In the genomic region with DNA sequence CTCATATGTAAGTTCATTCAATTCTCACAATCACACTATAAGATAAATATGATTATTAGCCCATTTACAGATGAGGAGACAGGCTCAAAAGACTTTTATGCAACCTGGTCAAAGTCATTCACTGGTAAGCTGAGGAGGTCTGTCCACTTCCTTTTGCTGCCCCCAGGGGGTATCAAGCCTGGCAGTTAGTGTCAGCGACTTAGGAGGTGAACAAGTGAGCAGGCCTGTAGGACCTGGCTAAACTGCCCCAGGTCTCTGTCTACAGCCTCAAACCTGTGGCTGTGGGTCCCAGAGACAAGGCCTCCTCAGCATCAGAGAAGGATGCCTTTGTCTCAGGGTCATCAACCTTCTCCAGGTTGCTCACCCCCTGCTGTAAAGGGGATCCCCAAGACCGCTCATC, we compare ENCODE assay signal across 20 cellular contexts. TPM values are rescaled to one million over a fixed set of nuclear protein-coding genes. Genes with fewer than 3 reads are reported as not detected.
"Had no signal": no experiment of that assay in that cellular context is flagged by ENCODE, and none has a peak within 500 bp of the region (broad histone marks: within the 10 kb centered on the region; RNA-seq: fewer than 3 reads in every experiment).

No MANE protein-coding gene starts in this region.

- H3K27me3 Mint-ChIP-seq: activated CD4-positive, alpha-beta memory T cell treated with anti-CD3 and anti-CD28 coated beads, Interleukin-2, amount 10 ng/mL, durations not matched to agents 7 days and 5 days; activated T-cell treated with anti-CD3 and anti-CD28 coated beads, Interleukin-2, amount 50 U/mL, for 24 hours; T-helper 17 cell had no signal

- ATAC-seq: activated naive CD4-positive, alpha-beta T cell treated with anti-CD3 and anti-CD28 coated beads, Interleukin-2, amount 50 U/mL, for 72 hours; body of pancreas; left lung; mucosa of descending colon; naive thymus-derived CD4-positive, alpha-beta T cell; pancreas; stimulated activated memory B cell treated with anti-CD40 and anti-IgM and Interleukin-4, amounts not matched to agents 10 μg/mL and 1 μg/mL and 100 μg/mL, for 72 hours; T-helper 17 cell; WTC11 had no signal

- H3K9me3 ChIP-seq: body of pancreas, left lung, mucosa of descending colon, pancreas, thyroid gland had no signal

- DNase-seq: activated CD4-positive, alpha-beta memory T cell treated with anti-CD3 and anti-CD28 coated beads, Interleukin-2, amount 10 ng/mL, durations not matched to agents 7 days and 5 days; activated CD4-positive, alpha-beta T cell treated with anti-CD3 and anti-CD28 coated beads for 4 hours; activated effector memory CD4-positive, alpha-beta T cell treated with Interleukin-2 at 50 U/mL for 16 hours; activated T-cell treated with anti-CD3 and anti-CD28 coated beads, Interleukin-2, amount 50 U/mL, for 24 hours; amniotic stem cell; body of pancreas; hippocampal formation; kidney; mucosa of descending colon; naive thymus-derived CD4-positive, alpha-beta T cell; pancreas; sigmoid colon; T-helper 17 cell had no signal

- H3K9me3 Mint-ChIP-seq: activated CD4-positive, alpha-beta memory T cell treated with anti-CD3 and anti-CD28 coated beads, Interleukin-2, amount 10 ng/mL, durations not matched to agents 7 days and 5 days; activated T-cell treated with anti-CD3 and anti-CD28 coated beads, Interleukin-2, amount 50 U/mL, for 24 hours; stimulated activated memory B cell treated with anti-CD40 and anti-IgM and Interleukin-4, amounts not matched to agents 10 μg/mL and 1 μg/mL and 100 μg/mL, for 72 hours had no signal

- H3K4me1 ChIP-seq: body of pancreas, pancreas had no signal

- H3K27me3 ChIP-seq: body of pancreas, left lung, pancreas, sigmoid colon, thyroid gland had no signal

- FAIRE-seq: kidney, pancreas, TTC549, urothelium cell line had no signal

- H3K27ac Mint-ChIP-seq: activated CD4-positive, alpha-beta memory T cell treated with anti-CD3 and anti-CD28 coated beads, Interleukin-2, amount 10 ng/mL, durations not matched to agents 7 days and 5 days; activated naive CD4-positive, alpha-beta T cell treated with anti-CD3 and anti-CD28 coated beads, Interleukin-2, amount 50 U/mL, for 72 hours; activated T-cell treated with anti-CD3 and anti-CD28 coated beads, Interleukin-2, amount 50 U/mL, for 24 hours; naive thymus-derived CD4-positive, alpha-beta T cell; stimulated activated memory B cell treated with anti-CD40 and anti-IgM and Interleukin-4, amounts not matched to agents 10 μg/mL and 1 μg/mL and 100 μg/mL, for 72 hours; T-helper 17 cell; WTC11 had no signal

- H3K27ac ChIP-seq: body of pancreas, left lung, pancreas, thyroid gland had no signal

- H3K4me3 Mint-ChIP-seq: activated CD4-positive, alpha-beta memory T cell treated with anti-CD3 and anti-CD28 coated beads, Interleukin-2, amount 10 ng/mL, durations not matched to agents 7 days and 5 days; activated T-cell treated with anti-CD3 and anti-CD28 coated beads, Interleukin-2, amount 50 U/mL, for 24 hours; naive thymus-derived CD4-positive, alpha-beta T cell; stimulated activated memory B cell treated with anti-CD40 and anti-IgM and Interleukin-4, amounts not matched to agents 10 μg/mL and 1 μg/mL and 100 μg/mL, for 72 hours; T-helper 17 cell; WTC11 had no signal

- H3K36me3 ChIP-seq: pancreas, thyroid gland had no signal

- H3K4me3 ChIP-seq: body of pancreas, left lung, mucosa of descending colon, pancreas, sigmoid colon, thyroid gland had no signal

RNA-seq across cellular contexts. Expression of a gene that starts 10.4 kb away (rescaled TPM):
- total RNA-seq: activated CD4-positive, alpha-beta memory T cell treated with anti-CD3 and anti-CD28 coated beads, Interleukin-2, amount 10 ng/mL, durations not matched to agents 7 days and 5 days; activated naive CD4-positive, alpha-beta T cell treated with anti-CD3 and anti-CD28 coated beads, Interleukin-2, amount 50 U/mL, for 72 hours had no signal
